ENCODE assay signal across 8 cellular contexts in the genomic region with DNA sequence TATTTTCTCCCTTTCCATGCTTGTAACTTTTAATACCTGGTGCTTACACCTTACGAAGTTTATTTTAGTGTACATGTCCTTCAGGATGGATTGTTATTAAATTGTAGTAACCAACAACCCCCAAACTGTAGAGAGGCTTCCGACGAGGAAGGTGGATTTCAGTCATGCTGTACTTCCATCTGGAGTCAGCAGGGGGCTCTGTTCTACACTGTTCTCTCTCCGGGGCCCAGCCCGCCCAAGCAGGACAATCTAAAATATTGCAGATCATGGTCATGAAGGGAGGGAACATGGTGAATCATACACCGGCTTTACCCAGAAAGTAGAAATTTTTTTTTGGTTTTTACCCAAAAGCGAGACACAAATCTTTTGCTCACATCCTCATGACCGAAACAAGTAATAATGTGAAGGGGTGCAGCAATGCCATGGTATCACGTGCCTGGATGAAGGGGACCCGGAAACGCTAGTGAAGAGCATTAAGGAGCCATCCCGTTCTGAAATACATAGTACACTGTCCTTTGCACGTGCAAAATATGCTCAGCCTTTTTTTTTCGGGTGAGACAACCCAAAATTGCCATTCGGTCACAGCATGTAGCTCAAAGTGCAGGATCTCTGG.
DNase-seq lines count a peak whose midpoint lies in the region; ATAC-seq and TF ChIP-seq lines count a peak whose summit lies in the region.

No MANE protein-coding gene starts in this region.

- H3K4me1 ChIP-seq in endodermal cell (ENCODE audit: control insufficient read depth, insufficient read depth, low read length) = no peaks in the 10 kb centered on the region
- no peaks in the 10 kb centered on the region for H3K4me1 ChIP-seq in mesendoderm (ENCODE audit: control insufficient read depth, low read depth, low read length)

- no peak overlapping the region for H3K23ac ChIP-seq in mesendoderm (ENCODE audit: low read length)

- no peak overlapping the region for H2BK120ac ChIP-seq in mesendoderm (ENCODE audit: low read depth, low read length)

- no peak overlapping the region for H4K5ac ChIP-seq in mesendoderm (ENCODE audit: low read length)

- H3K27me3 Mint-ChIP-seq in activated CD4-positive, alpha-beta memory T cell treated with anti-CD3 and anti-CD28 coated beads, Interleukin-2, amount 10 ng/mL, durations not matched to agents 7 days and 5 days = peaks cover 4% of the 10 kb centered on the region
- no peaks in the 10 kb centered on the region for H3K27me3 Mint-ChIP-seq in endodermal cell (ENCODE audit: insufficient read depth)

- H3K9me3 ChIP-seq in endodermal cell (ENCODE audit: control insufficient read depth, low read length) = peaks cover 5% of the 10 kb centered on the region

- DNase-seq in activated gamma-delta T cell treated with Interleukin-2 at 50 U/mL for 16 hours = peak; percentile 70
- DNase-seq in activated gamma-delta T cell (lab: John Stamatoyannopoulos, UW) = no peak
- peak; percentile 46 for DNase-seq in NCI-H2171 treated with DMSO at 0.1 percent for 48 hours (lab: John Stamatoyannopoulos, UW)
- DNase-seq in activated CD4-positive, alpha-beta memory T cell treated with anti-CD3 and anti-CD28 coated beads, Interleukin-2, amount 10 ng/mL, durations not matched to agents 7 days and 5 days = peak; percentile 58
- DNase-seq in endodermal cell = peak; percentile 87
- DNase-seq in mesendoderm = peak; percentile 60
- DNase-seq in stimulated activated CD8-positive, alpha-beta memory T cell treated with anti-CD3 and anti-CD28 coated beads, Interleukin-2, amount 100 ng/mL, for 1 hour (ENCODE audit: low read depth in 2 of 2) = peak; percentile 14 to 43

- no peak overlapping the region for H3K4me2 ChIP-seq in mesendoderm (ENCODE audit: low read length)

- H3K4me3 ChIP-seq in endodermal cell (ENCODE audit: low read length) (no peak overlapping the region), mesendoderm (ENCODE audit: low read length) (no peak overlapping the region)

- no peak overlapping the region for H2AK5ac ChIP-seq in mesendoderm (ENCODE audit: low read length)

- no peaks in the 10 kb centered on the region for H3K79me1 ChIP-seq in mesendoderm (ENCODE audit: low read length)

- no peak overlapping the region for H3K4ac ChIP-seq in mesendoderm (ENCODE audit: low read depth, low read length)

- H3K56ac ChIP-seq in mesendoderm (ENCODE audit: low read length) = no peak overlapping the region

- 68 to 82% methylated on average over 11 to 15 of the region's 15 CpGs for WGBS in endodermal cell (ENCODE audit: insufficient coverage in 1 of 2, insufficient read length in 1 of 2), 2 experiments
- no CpG with 5 or more reads among the region's 15 CpGs for WGBS in mesendoderm (ENCODE audit: extremely low coverage, insufficient coverage, low lambda C conversion rate)

- CTCF ChIA-PET in activated CD4-positive, alpha-beta memory T cell treated with anti-CD3 and anti-CD28 coated beads, Interleukin-2, amount 10 ng/mL, durations not matched to agents 7 days and 5 days (lab: Charles Lee) = interaction anchor here (0.7 kb wide), 1 partner anchor 887 kb away, joined by 4 read pairs; no protein-coding TSS in a partner anchor

- H3K9ac ChIP-seq in endodermal cell (ENCODE audit: extremely low read depth, low read length, poor library complexity, severe bottlenecking) (no peak overlapping the region), mesendoderm (ENCODE audit: low read length) (no peak overlapping the region)

- H3K27ac ChIP-seq in endodermal cell (ENCODE audit: low read depth, low read length) (no peak overlapping the region), mesendoderm (ENCODE audit: low read depth, low read length) (no peak overlapping the region)

- H4K8ac ChIP-seq in mesendoderm (ENCODE audit: low read depth, low read length) = no peak overlapping the region

- H3K36me3 Mint-ChIP-seq in activated CD4-positive, alpha-beta memory T cell treated with anti-CD3 and anti-CD28 coated beads, Interleukin-2, amount 10 ng/mL, durations not matched to agents 7 days and 5 days (ENCODE audit: low read depth) = no peaks in the 10 kb centered on the region
- H3K36me3 Mint-ChIP-seq in endodermal cell (ENCODE audit: low read depth) = no peaks in the 10 kb centered on the region

- no peaks in the 10 kb centered on the region for H3K27me3 ChIP-seq in endodermal cell (ENCODE audit: control insufficient read depth, insufficient read depth, low read length, poor library complexity, severe bottlenecking)
- H3K27me3 ChIP-seq in mesendoderm (ENCODE audit: insufficient read depth, low read length, poor library complexity) = no peaks in the 10 kb centered on the region

- H2BK5ac ChIP-seq in mesendoderm (ENCODE audit: low read length) = no peak overlapping the region

- POLR2A ChIA-PET in activated CD4-positive, alpha-beta memory T cell treated with anti-CD3 and anti-CD28 coated beads, Interleukin-2, amount 10 ng/mL, durations not matched to agents 7 days and 5 days (lab: Charles Lee) = no interaction called here

- H3K36me3 ChIP-seq in endodermal cell (ENCODE audit: control insufficient read depth, insufficient read depth, low read length) (no peaks in the 10 kb centered on the region), mesendoderm (ENCODE audit: control insufficient read depth, insufficient read depth, low read length) (no peaks in the 10 kb centered on the region)

- no peaks in the 10 kb centered on the region for H3K79me2 ChIP-seq in mesendoderm (ENCODE audit: control insufficient read depth, insufficient read depth, low read length)

- peaks cover 3% of the 10 kb centered on the region for H3K4me1 Mint-ChIP-seq in activated CD4-positive, alpha-beta memory T cell treated with anti-CD3 and anti-CD28 coated beads, Interleukin-2, amount 10 ng/mL, durations not matched to agents 7 days and 5 days
- H3K4me1 Mint-ChIP-seq in endodermal cell = no peaks in the 10 kb centered on the region

- peak; percentile 88 for ATAC-seq in HG02884 (IDR thresholded peaks at IDR 0.05; ENCODE audit: unreplicated experiment)

- peak; percentile 93 for TF ChIP-seq CTCF in endodermal cell (conservative IDR thresholded peaks at IDR 0.05)

- no peak overlapping the region for H3K18ac ChIP-seq in mesendoderm (ENCODE audit: low read length)

- no peak overlapping the region for H3K27ac Mint-ChIP-seq in activated CD4-positive, alpha-beta memory T cell treated with anti-CD3 and anti-CD28 coated beads, Interleukin-2, amount 10 ng/mL, durations not matched to agents 7 days and 5 days
- H3K27ac Mint-ChIP-seq in endodermal cell = no peak overlapping the region

- H3K4me3 Mint-ChIP-seq in activated CD4-positive, alpha-beta memory T cell treated with anti-CD3 and anti-CD28 coated beads, Interleukin-2, amount 10 ng/mL, durations not matched to agents 7 days and 5 days = no peak overlapping the region
- H3K4me3 Mint-ChIP-seq in endodermal cell = no peak overlapping the region

- H2BK15ac ChIP-seq in mesendoderm (replicated peaks; ENCODE audit: low read depth) = no peak overlapping the region

- no peaks in the 10 kb centered on the region for H3K9me3 Mint-ChIP-seq in activated CD4-positive, alpha-beta memory T cell treated with anti-CD3 and anti-CD28 coated beads, Interleukin-2, amount 10 ng/mL, durations not matched to agents 7 days and 5 days
- no peaks in the 10 kb centered on the region for H3K9me3 Mint-ChIP-seq in endodermal cell
